1 cellular context compared by ENCODE assay signal in genomic region chr20:1392693-1393506, GRCh38.
TF ChIP-seq lines count a peak whose summit lies in the region.

FKBP1A (minus strand) TSS chr20:1393054; CDS start chr20:1392998, 56 bp downstream.

TF ChIP-seq in H1, 55 proteins besides CTCF, POLR2A, EP300 and RAD21 (continued from another document):
- peak; percentile 79 for TF ChIP-seq ASH2L (IDR thresholded peaks at IDR 0.05; ENCODE audit: low read length)
- TF ChIP-seq MAX (IDR thresholded peaks at IDR 0.05), result peak; percentile 60; the same call in 1 of the 2 replicates
- TF ChIP-seq BACH1 (IDR thresholded peaks at IDR 0.05; ENCODE audit: low read length), result peak; percentile 58; the same call in 1 of the 2 replicates
- TF ChIP-seq KDM4A (IDR thresholded peaks at IDR 0.05; ENCODE audit: low read depth, low read length, severe bottlenecking), result peak; percentile 76
- no peak; the same call in 1 of the 2 replicates for TF ChIP-seq POLR2AphosphoS5 (IDR thresholded peaks at IDR 0.05; ENCODE audit: low read depth, low read length)
- peak; percentile 62 for TF ChIP-seq NRF1 (IDR thresholded peaks at IDR 0.05; ENCODE audit: low read depth, low read length)
- TF ChIP-seq ATF2 (IDR thresholded peaks at IDR 0.05; ENCODE audit: low read length), result no peak
- 0 out of 2 replicates have a peak, but pooled peaks have one; percentile 11 for TF ChIP-seq E2F6 (IDR thresholded peaks at IDR 0.05)
- no peak for TF ChIP-seq SRF (IDR thresholded peaks at IDR 0.05; ENCODE audit: low read depth, low read length)
- TF ChIP-seq FOSL1 (IDR thresholded peaks at IDR 0.05; ENCODE audit: insufficient read depth, low read depth, low read length), result no peak
- peak; percentile 47; the same call in 1 of the 2 replicates for TF ChIP-seq TAF1 (IDR thresholded peaks at IDR 0.05; ENCODE audit: low read depth, low read length)
- TF ChIP-seq BRCA1 (IDR thresholded peaks at IDR 0.05; ENCODE audit: low read depth, low read length), result no peak
- no peak for TF ChIP-seq RBBP5 (IDR thresholded peaks at IDR 0.05; ENCODE audit: borderline replicate concordance, low read depth, low read length)
- peak; percentile 93 for TF ChIP-seq EGR1 (IDR thresholded peaks at IDR 0.05; ENCODE audit: borderline replicate concordance, low read depth, low read length)
- TF ChIP-seq SAP30 (IDR thresholded peaks at IDR 0.05; ENCODE audit: insufficient read depth, insufficient replicate concordance, low read length), result peak; percentile 94
